24 cellular contexts compared by ENCODE assay signal in genomic region chr17:8947201-8947600, GRCh38. TPM values are rescaled to one million over a fixed set of nuclear protein-coding genes. Genes with fewer than 3 reads are reported as not detected.
DNase-seq lines count a peak whose midpoint lies in the region; ATAC-seq and TF ChIP-seq lines count a peak whose summit lies in the region.
"Had no signal": no experiment of that assay in that cellular context is flagged by ENCODE, and none has a peak within 500 bp of the region (broad histone marks: within the 10 kb centered on the region; RNA-seq: fewer than 3 reads in every experiment).

No MANE protein-coding gene starts in this region.

- DNase-seq in activated T-cell treated with anti-CD3 and anti-CD28 coated beads, Interleukin-2, amount 50 U/mL, for 72 hours, result no peak
- DNase-seq in activated T-cell treated with anti-CD3 and anti-CD28 coated beads, Interleukin-2, amount 50 U/mL, for 4 hours, result no peak
- DNase-seq in SK-MEL-5 (ENCODE audit: low read depth, low spot score), result peak; percentile 58
- DNase-seq in central memory CD8-positive, alpha-beta T cell (ENCODE audit: low spot score in 2 of 2), result no peak
- DNase-seq in left lung, result no peak
- no peak for DNase-seq in D341Med (ENCODE audit: low spot score)
- no peak for DNase-seq in activated CD8-positive, alpha-beta memory T cell treated with anti-CD3 and anti-CD28 coated beads for 24 hours
- DNase-seq: activated CD4-positive, alpha-beta T cell treated with anti-CD3 and anti-CD28 coated beads, Interleukin-2, amount 50 U/mL, for 1 hour; DMS79 treated with DMSO at 0.1 percent for 48 hours; left cardiac atrium; NCI-H187; NCI-H345; stimulated activated CD4-positive, alpha-beta T cell treated with anti-CD3 and anti-CD28 coated beads, Interleukin-4, amount 100 ng/mL, for 1 hour had no signal

- peaks cover 0 to 11% of the 10 kb centered on the region in 2 donors for H3K36me3 ChIP-seq in left lung
- H3K36me3 ChIP-seq: gastroesophageal sphincter, prostate gland, vagina had no signal

- no peak for TF ChIP-seq CTCF in left lung (IDR thresholded peaks at IDR 0.05)

- peak overlapping the region; percentile 2 to 36 for H3K4me3 Mint-ChIP-seq in activated T-cell treated with anti-CD3 and anti-CD28 coated beads, Interleukin-2, amount 50 U/mL, for 72 hours
- H3K4me3 Mint-ChIP-seq in activated T-cell treated with anti-CD3 and anti-CD28 coated beads, Interleukin-2, amount 50 U/mL, for 4 hours, result no peak overlapping the region
- H3K4me3 Mint-ChIP-seq in central memory CD8-positive, alpha-beta T cell, result peak overlapping the region; percentile 54
- H3K4me3 Mint-ChIP-seq in stimulated activated memory B cell treated with anti-CD40 and anti-IgM and Interleukin-4, amounts not matched to agents 10 μg/mL and 1 μg/mL and 100 μg/mL, for 72 hours, result no peak overlapping the region

- H3K4me3 ChIP-seq in left lung, result no peak overlapping the region
- H3K4me3 ChIP-seq: gastroesophageal sphincter, K562, prostate gland, SK-N-MC, skin epidermis, vagina had no signal

- H3K4me1 ChIP-seq in left lung, result peaks cover 0 to 91% of the 10 kb centered on the region in 2 donors
- H3K4me1 ChIP-seq: gastroesophageal sphincter, prostate gland, vagina had no signal

- intact Hi-C loops in left lung (cut with DNase I), result no loop called here

- H3K4me1 Mint-ChIP-seq in activated T-cell treated with anti-CD3 and anti-CD28 coated beads, Interleukin-2, amount 50 U/mL, for 72 hours (ENCODE audit: low read depth), result peaks cover 88% of the 10 kb centered on the region
- H3K4me1 Mint-ChIP-seq in activated T-cell treated with anti-CD3 and anti-CD28 coated beads, Interleukin-2, amount 50 U/mL, for 4 hours (ENCODE audit: low read depth), result peaks cover 87% of the 10 kb centered on the region
- H3K4me1 Mint-ChIP-seq in central memory CD8-positive, alpha-beta T cell, result peaks cover 89% of the 10 kb centered on the region
- peaks cover 56% of the 10 kb centered on the region for H3K4me1 Mint-ChIP-seq in stimulated activated memory B cell treated with anti-CD40 and anti-IgM and Interleukin-4, amounts not matched to agents 10 μg/mL and 1 μg/mL and 100 μg/mL, for 72 hours

- no peak for ATAC-seq in activated T-cell treated with anti-CD3 and anti-CD28 coated beads, Interleukin-2, amount 50 U/mL, for 72 hours (replicated peaks in 1 of 2)
- no peak for ATAC-seq in activated T-cell treated with anti-CD3 and anti-CD28 coated beads, Interleukin-2, amount 50 U/mL, for 4 hours
- ATAC-seq in central memory CD8-positive, alpha-beta T cell (replicated peaks; ENCODE audit: extremely low read depth, poor library complexity, severe bottlenecking), result no peak
- ATAC-seq in stimulated activated memory B cell treated with anti-CD40 and anti-IgM and Interleukin-4, amounts not matched to agents 10 μg/mL and 1 μg/mL and 100 μg/mL, for 72 hours, result no peak
- no peak for ATAC-seq in left lung
- ATAC-seq: gastroesophageal sphincter, K562, left cardiac atrium, Panc1 had no signal

- H3K27ac Mint-ChIP-seq in activated T-cell treated with anti-CD3 and anti-CD28 coated beads, Interleukin-2, amount 50 U/mL, for 72 hours, result no peak overlapping the region
- peak overlapping the region; percentile 33 for H3K27ac Mint-ChIP-seq in central memory CD8-positive, alpha-beta T cell (ENCODE audit: low read depth)
- peak overlapping the region; percentile 8 for H3K27ac Mint-ChIP-seq in stimulated activated memory B cell treated with anti-CD40 and anti-IgM and Interleukin-4, amounts not matched to agents 10 μg/mL and 1 μg/mL and 100 μg/mL, for 72 hours

- H3K27me3 Mint-ChIP-seq in activated T-cell treated with anti-CD3 and anti-CD28 coated beads, Interleukin-2, amount 50 U/mL, for 72 hours (ENCODE audit: low read depth), result no peaks in the 10 kb centered on the region
- H3K27me3 Mint-ChIP-seq in activated T-cell treated with anti-CD3 and anti-CD28 coated beads, Interleukin-2, amount 50 U/mL, for 4 hours (ENCODE audit: low read depth), result no peaks in the 10 kb centered on the region
- no peaks in the 10 kb centered on the region for H3K27me3 Mint-ChIP-seq in central memory CD8-positive, alpha-beta T cell
- no peaks in the 10 kb centered on the region for H3K27me3 Mint-ChIP-seq in stimulated activated memory B cell treated with anti-CD40 and anti-IgM and Interleukin-4, amounts not matched to agents 10 μg/mL and 1 μg/mL and 100 μg/mL, for 72 hours

- H3K27me3 ChIP-seq in left lung, result peaks cover 0 to under 1% of the 10 kb centered on the region in 2 donors
- H3K27me3 ChIP-seq: vagina had no signal

- peaks cover 7 to 8% of the 10 kb centered on the region in 2 donors for H3K9me3 Mint-ChIP-seq in activated T-cell treated with anti-CD3 and anti-CD28 coated beads, Interleukin-2, amount 50 U/mL, for 72 hours
- H3K9me3 Mint-ChIP-seq in activated T-cell treated with anti-CD3 and anti-CD28 coated beads, Interleukin-2, amount 50 U/mL, for 4 hours, result peaks cover 2% of the 10 kb centered on the region
- no peaks in the 10 kb centered on the region for H3K9me3 Mint-ChIP-seq in central memory CD8-positive, alpha-beta T cell
- H3K9me3 Mint-ChIP-seq in stimulated activated memory B cell treated with anti-CD40 and anti-IgM and Interleukin-4, amounts not matched to agents 10 μg/mL and 1 μg/mL and 100 μg/mL, for 72 hours, result no peaks in the 10 kb centered on the region

- no peak overlapping the region for H3K27ac ChIP-seq in left lung
- H3K27ac ChIP-seq: gastroesophageal sphincter, prostate gland, SK-N-MC, skin epidermis, vagina had no signal

- H3K9me3 ChIP-seq in left lung, result no peaks in the 10 kb centered on the region
- H3K9me3 ChIP-seq: prostate gland, vagina had no signal

- peaks cover 24 to 34% of the 10 kb centered on the region in 2 donors for H3K36me3 Mint-ChIP-seq in activated T-cell treated with anti-CD3 and anti-CD28 coated beads, Interleukin-2, amount 50 U/mL, for 72 hours (ENCODE audit: insufficient read depth in 2 of 2)
- H3K36me3 Mint-ChIP-seq in activated T-cell treated with anti-CD3 and anti-CD28 coated beads, Interleukin-2, amount 50 U/mL, for 4 hours (ENCODE audit: insufficient read depth), result peaks cover 41% of the 10 kb centered on the region
- H3K36me3 Mint-ChIP-seq in central memory CD8-positive, alpha-beta T cell (ENCODE audit: insufficient read depth), result peaks cover 23% of the 10 kb centered on the region
- H3K36me3 Mint-ChIP-seq in stimulated activated memory B cell treated with anti-CD40 and anti-IgM and Interleukin-4, amounts not matched to agents 10 μg/mL and 1 μg/mL and 100 μg/mL, for 72 hours, result peaks cover 39% of the 10 kb centered on the region

- in situ Hi-C loops in SK-MEL-5 (cut with HindIII; ENCODE audit: low pct_unique_long_range_greater_than_20kb, low sequenced_read_pairs), result no loop called here

RNA-seq across cellular contexts. Expression of gene PIK3R5, which starts 18.3 kb away (rescaled TPM):
- total RNA-seq in activated T-cell treated with anti-CD3 and anti-CD28 coated beads, Interleukin-2, amount 50 U/mL, for 72 hours, result 10 to 100 TPM; 43.0 to 45.4 TPM
- total RNA-seq in activated T-cell treated with anti-CD3 and anti-CD28 coated beads, Interleukin-2, amount 50 U/mL, for 4 hours, result 10 to 100 TPM in 2 of 3 donors, 1 to 10 TPM in 1; 8.4 to 17.8 (median 13.6) TPM
- 0.82 and 2.3 TPM in 2 replicates for total RNA-seq in SK-MEL-5 (2014; rRNA removed; shearing (Covaris generic))
- 1.4 and 2.0 TPM in 2 replicates for polyA plus RNA-seq in SK-MEL-5 (2015; cell fraction: cytosol; rRNA removed)
- 1.5 and 4.1 TPM in 2 replicates for polyA plus RNA-seq in SK-MEL-5 (2015; cell fraction: nucleus; rRNA removed)
- 10 to 100 TPM; 19.4 to 84.8 TPM for total RNA-seq in left lung
- total RNA-seq: dermis microvascular lymphatic vessel endothelial cell had no signal
- polyA plus RNA-seq: AG04450, neural cell had no signal

Comparison
In these comparisons a context has a peak if more than half of its experiments do, and no peak if none do; other contexts are left out.
1. H3K4me3 Mint-ChIP-seq: peak in activated T-cell treated with anti-CD3 and anti-CD28 coated beads, Interleukin-2, amount 50 U/mL, for 72 hours (2 of 2) and central memory CD8-positive, alpha-beta T cell (single experiment); none in activated T-cell treated with anti-CD3 and anti-CD28 coated beads, Interleukin-2, amount 50 U/mL, for 4 hours (single experiment) and stimulated activated memory B cell treated with anti-CD40 and anti-IgM and Interleukin-4, amounts not matched to agents 10 μg/mL and 1 μg/mL and 100 μg/mL, for 72 hours (single experiment).